Comparison of ENCODE assay signal across 8 cellular contexts in the genomic region with DNA sequence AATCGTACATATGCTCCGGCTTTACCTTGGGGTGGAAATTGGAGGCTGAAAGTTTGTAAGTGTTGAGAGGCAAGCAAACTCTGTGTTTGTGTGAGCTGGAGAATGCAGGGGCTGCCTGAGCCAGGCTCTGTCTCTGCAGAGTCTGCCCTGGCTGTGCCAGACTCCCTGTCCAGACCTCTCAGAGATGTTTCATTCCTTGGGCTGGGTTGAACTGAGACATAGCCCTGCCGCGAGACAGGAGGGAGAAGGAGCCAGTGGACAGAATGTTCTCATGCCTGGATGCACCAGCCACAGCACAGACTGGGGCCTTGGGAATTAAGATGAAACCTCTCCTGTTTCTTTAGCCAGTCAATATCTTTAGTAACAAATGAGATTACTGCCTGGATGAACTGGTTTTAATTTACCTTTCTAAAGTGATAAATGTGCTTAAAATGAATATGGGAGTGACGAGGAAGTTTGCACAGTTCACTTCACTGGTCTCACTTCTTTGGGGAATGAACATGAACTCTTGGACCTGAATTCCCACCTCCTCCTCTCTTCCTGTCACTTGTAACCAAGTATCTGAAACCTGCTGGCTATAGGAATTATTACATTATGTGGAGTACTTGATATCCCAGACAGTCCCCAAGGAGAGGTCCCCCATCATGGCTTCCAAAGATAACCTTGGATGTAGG. TPM values are rescaled to one million over a fixed set of nuclear protein-coding genes. Genes with fewer than 3 reads are reported as not detected.
DNase-seq lines count a peak whose midpoint lies in the region; ATAC-seq, FAIRE-seq and TF ChIP-seq lines count a peak whose summit lies in the region.

No MANE protein-coding gene starts in this region.

- ATAC-seq in A549 (no peak; a peak in 1 of 6 replicates), HG03342 (IDR thresholded peaks at IDR 0.05; ENCODE audit: unreplicated experiment) (no peak), GM18867 (IDR thresholded peaks at IDR 0.05; ENCODE audit: unreplicated experiment) (no peak), HG03457 (IDR thresholded peaks at IDR 0.05; ENCODE audit: unreplicated experiment) (no peak)

- no peaks in the 10 kb centered on the region for H3K36me3 Mint-ChIP-seq in nephron (ENCODE audit: low read depth)

- TF ChIP-seq EP300 in A549 (IDR thresholded peaks at IDR 0.05): no peak
- TF ChIP-seq EP300 in esophagus muscularis mucosa (IDR thresholded peaks at IDR 0.05): no peak

- H3K27me3 ChIP-seq in esophagus muscularis mucosa: no peaks in the 10 kb centered on the region

- DNase-seq in A549 (ENCODE audit: low read depth in 1 of 2, low spot score in 1 of 2) (no peak), NCI-H69 (lab: John Stamatoyannopoulos, UW) (peak; percentile 51), esophagus muscularis mucosa (ENCODE audit: extremely low spot score) (no peak), DMS79 treated with DMSO at 0.1 percent for 48 hours (lab: John Stamatoyannopoulos, UW) (no peak)

- peak overlapping the region; percentile 1 to 37 (median 15) for H3K4me3 Mint-ChIP-seq in nephron

- H3K27ac ChIP-seq in A549: no peak overlapping the region; a peak in 1 of 6 replicates
- peak overlapping the region; percentile 90 to 92 (median 91) for H3K27ac ChIP-seq in esophagus muscularis mucosa (replicated peaks in 1 of 4)

- POLR2A ChIA-PET in A549 (lab: Yijun Ruan, JAX): no interaction called here

- WGBS in A549 (ENCODE audit: missing lambda C conversion rate): 94% methylated on average over 5 of the region's 5 CpGs
- WGBS in esophagus muscularis mucosa: 25% methylated on average over 4 of the region's 5 CpGs

- H3K4me3 ChIP-seq in A549 (no peak overlapping the region), esophagus muscularis mucosa (peak overlapping the region; percentile 0 to 11 (median 4))

- no peaks in the 10 kb centered on the region for H3K9me3 ChIP-seq in A549
- no peaks in the 10 kb centered on the region for H3K9me3 ChIP-seq in esophagus muscularis mucosa

- H3K36me3 ChIP-seq in esophagus muscularis mucosa: no peaks in the 10 kb centered on the region

- peaks cover 31% of the 10 kb centered on the region for H3K4me1 ChIP-seq in A549
- H3K4me1 ChIP-seq in esophagus muscularis mucosa: peaks cover 100% of the 10 kb centered on the region in 4 donors

- TF ChIP-seq POLR2A in A549 (IDR thresholded peaks at IDR 0.05; ENCODE audit: low read length) (no peak), esophagus muscularis mucosa (IDR thresholded peaks at IDR 0.05; ENCODE audit: low read depth) (no peak)

- no peak for FAIRE-seq in A549 (lab: Jason Lieb, UNC)

- peak overlapping the region; percentile 7; the same call in 1 of the 3 replicates for H3K4me2 ChIP-seq in A549

- intact Hi-C loops in esophagus muscularis mucosa (cut with DNase I): loop anchor here (5.0 kb wide), 1 partner anchor 39 kb away; the partner anchor contains the start of gene YPEL2

- TF ChIP-seq CTCF in A549 (IDR thresholded peaks at IDR 0.05) (no peak), esophagus muscularis mucosa (IDR thresholded peaks at IDR 0.05) (no peak), nephron (IDR thresholded peaks at IDR 0.05; ENCODE audit: unreplicated experiment in 3 of 3) (no peak)

- H3K27me3 Mint-ChIP-seq in nephron (ENCODE audit: low read depth): no peaks in the 10 kb centered on the region

- no peak for TF ChIP-seq RAD21 in A549 (conservative IDR thresholded peaks at IDR 0.05 in 1 of 2, IDR thresholded peaks at IDR 0.05 in 1 of 2)

- H3K9me3 Mint-ChIP-seq in nephron: no peaks in the 10 kb centered on the region

- peak overlapping the region; percentile 95 to 98 (median 97) for H3K27ac Mint-ChIP-seq in nephron

- peaks cover 70% of the 10 kb centered on the region for H3K4me1 Mint-ChIP-seq in nephron

- CTCF ChIA-PET in A549 (lab: Yijun Ruan, JAX): interaction anchor here (1.6 kb wide), 1 partner anchor 17 kb away, joined by 5 read pairs; no protein-coding TSS in a partner anchor

TF ChIP-seq in A549, 52 proteins besides CTCF, POLR2A, EP300 and RAD21:
- TF ChIP-seq CHD2 (IDR thresholded peaks at IDR 0.05; ENCODE audit: low read length, partially characterized antibody) (no peak), NPAS2 (CRISPR knock-in tag; IDR thresholded peaks at IDR 0.05; ENCODE audit: borderline replicate concordance) (no peak)

RNA-seq across cellular contexts. Expression of gene YPEL2, which starts 40.1 kb away (rescaled TPM):
- polyA plus RNA-seq in A549 (2011; rRNA removed) (8.2 and 9.6 TPM in 2 replicates), A549 (2017; fragmentation: RNase III; extraction: RNeasy Plus Mini Kit Qiagen cat#74134 plus additional on column Dnase treatment) (2.2 to 5.4 TPM (median 4.7 TPM) in 3 replicates)
- polyA plus RNA-seq in A549 (2012; cell fraction: cytosol; rRNA removed): 0.94 and 1.3 TPM in 2 replicates
- 1.3 and 1.4 TPM in 2 replicates for polyA plus RNA-seq in A549 (2012; cell fraction: nucleus; rRNA removed)
- 13.4 and 20.6 TPM in 2 replicates for polyA minus RNA-seq in A549 (2011; rRNA and poly(A)+ RNA removed)
- 10 to 100 TPM; 27.7 to 62.9 (median 28.8) TPM for total RNA-seq in esophagus muscularis mucosa

Comparison
In these comparisons a context has a peak if more than half of its experiments do, and no peak if none do; other contexts are left out.
1. H3K27ac ChIP-seq: peak in esophagus muscularis mucosa (4 of 4); none in A549 (0 of 2).